ENCODE assay signal across 9 cellular contexts in the genomic region with DNA sequence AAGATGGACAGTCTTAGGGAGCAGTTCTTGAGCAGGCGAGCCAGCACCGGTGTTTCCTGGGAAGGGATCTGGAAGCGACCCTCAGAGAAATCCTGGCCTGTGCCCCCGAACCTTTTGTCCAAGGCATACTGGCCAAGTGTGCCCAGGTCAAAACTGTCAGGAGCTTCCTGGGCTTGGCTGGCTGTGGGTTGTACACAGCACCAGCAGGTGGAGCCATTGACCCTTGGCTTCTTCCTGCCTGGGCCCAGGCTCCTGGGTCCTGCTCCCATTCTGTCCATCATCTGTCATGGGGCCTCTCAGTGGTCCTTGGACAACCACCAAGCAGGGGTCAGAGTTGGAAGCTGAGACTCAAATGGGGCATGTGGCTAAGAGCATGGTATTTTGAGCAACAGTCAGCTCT. TPM values are rescaled to one million over a fixed set of nuclear protein-coding genes. Genes with fewer than 3 reads are reported as not detected.
DNase-seq lines count a peak whose midpoint lies in the region; ATAC-seq, FAIRE-seq and TF ChIP-seq lines count a peak whose summit lies in the region.
"Not testable (repeated sequence)": the region's sequence is repeated elsewhere in the genome, so short reads cannot be mapped to it uniquely, and the experiment has no call there.
"Had no signal": no experiment of that assay in that cellular context is flagged by ENCODE, and none has a peak within 500 bp of the region (broad histone marks: within the 10 kb centered on the region; RNA-seq: fewer than 3 reads in every experiment).

No MANE protein-coding gene starts in this region.

- 0 out of 2 replicates have a peak, but pooled peaks have one; percentile 22 for TF ChIP-seq RAD21 in GM12878 (IDR thresholded peaks at IDR 0.05; ENCODE audit: insufficient read depth, low read depth, low read length)

- peak; percentile 59 for FAIRE-seq in HTR-8/SVneo (lab: Jason Lieb, UNC)
- FAIRE-seq in GM12878 (lab: Jason Lieb, UNC): not testable (repeated sequence)

- not testable (repeated sequence) for H3K79me2 ChIP-seq in GM12878 (ENCODE audit: control insufficient read depth, insufficient read depth, low read length)

- not testable (repeated sequence) for H3K4me2 ChIP-seq in GM12878 (ENCODE audit: control insufficient read depth, insufficient read depth)

- in situ Hi-C loops in GM12878 (cut with MboI): not testable (repeated sequence)

- not testable (repeated sequence) for TF ChIP-seq POLR2A in GM12878 (IDR thresholded peaks at IDR 0.05; ENCODE audit: low read depth, low read length); testis (IDR thresholded peaks at IDR 0.05)

- SMC1A ChIA-PET in GM12878 (lab: Charles Lee; ENCODE audit: uncharacterized antibody, unreplicated experiment): not testable (repeated sequence)

- H3K27ac ChIP-seq in GM12878 (ENCODE audit: control insufficient read depth, insufficient read depth); lung (ENCODE audit: low read depth in 1 of 2, low read length in 1 of 2); testis: not testable (repeated sequence)

- not testable (repeated sequence) for H3K27me3 ChIP-seq in GM12878 (replicated peaks in 1 of 2; ENCODE audit: control insufficient read depth in 2 of 2, insufficient read depth in 2 of 2, low read length in 1 of 2); lung (ENCODE audit: control insufficient read depth, insufficient read depth); testis

- not testable (repeated sequence) for BruUV-seq in GM12878 (replicated peaks; lab: Mats Ljungman, UMichigan)

- DNase-seq in AG10803 (ENCODE audit: low read depth); HTR-8/SVneo (ENCODE audit: insufficient read length, low spot score); GM12878 (ENCODE audit: low read depth, low spot score); Right ventricle myocardium inferior (ENCODE audit: missing footprints); lung (ENCODE audit: low spot score): not testable (repeated sequence)
- peak; percentile 51 to 63 for DNase-seq in activated CD4-positive, alpha-beta T cell treated with anti-CD3 and anti-CD28 coated beads, Interleukin-2, amount 50 U/mL, for 48 hours
- DNase-seq in sciatic nerve (ENCODE audit: low spot score): peak; percentile 66
- peak; percentile 63 for DNase-seq in testis

- RAD21 ChIA-PET in GM12878 (lab: Charles Lee; ENCODE audit: unreplicated experiment): not testable (repeated sequence)

- peak; percentile 74 for ATAC-seq in GM12878
- peak; percentile 80 for ATAC-seq in Right ventricle myocardium inferior
- ATAC-seq in lung (ENCODE audit: insufficient read depth, low FRiP score): peak; percentile 66
- peak; percentile 75 for ATAC-seq in sciatic nerve

- not testable (repeated sequence) for H2AFZ ChIP-seq in GM12878 (ENCODE audit: control insufficient read depth, low read depth, low read length)

- not testable (repeated sequence) for H3K36me3 ChIP-seq in GM12878 (ENCODE audit: control insufficient read depth in 2 of 2, insufficient read depth in 2 of 2, low read length in 1 of 2); lung (ENCODE audit: control insufficient read depth in 2 of 2, insufficient read depth in 2 of 2, low read length in 2 of 2); testis (ENCODE audit: low read depth, missing control alignments)

- CTCF ChIA-PET in GM12878 (lab: Yijun Ruan, JAX): not testable (repeated sequence)

- no CpG with 5 or more reads among the region's 4 CpGs for WGBS in GM12878 (ENCODE audit: insufficient coverage, insufficient replicate concordance, low lambda C conversion rate, missing lambda C conversion rate)
- no CpG with 5 or more reads among the region's 4 CpGs for WGBS in lung, 2 donors
- 17% methylated on average over 1 of the region's 4 CpGs; no CpG with 5 or more reads in 1 of the 2 donors for WGBS in testis, 2 donors

- H3K9me3 ChIP-seq in GM12878 (replicated peaks; ENCODE audit: control insufficient read depth, insufficient read depth, low read length); lung (ENCODE audit: control insufficient read depth in 2 of 2, insufficient read depth in 1 of 2, low read length in 1 of 2); testis: not testable (repeated sequence)

- TF ChIP-seq CTCF in AG10803 (conservative IDR thresholded peaks at IDR 0.05; ENCODE audit: low read length) (peak; percentile 38), GM12878 (IDR thresholded peaks at IDR 0.05 in 2 of 3, conservative IDR thresholded peaks at IDR 0.05 in 1 of 3; ENCODE audit: control insufficient read depth in 2 of 3, extremely low read depth in 1 of 3, insufficient read depth in 1 of 3, low read depth in 3 of 3, low read length in 3 of 3) (peak in 1 of 3 experiments; percentile 25; a peak in 1 of 6 replicates)
- TF ChIP-seq CTCF in lung (IDR thresholded peaks at IDR 0.05; ENCODE audit: control extremely low read depth, extremely low read depth); testis (IDR thresholded peaks at IDR 0.05): not testable (repeated sequence)

- not testable (repeated sequence) for H3K4me3 ChIP-seq in AG10803 (ENCODE audit: low read length); GM12878; lung; testis

- POLR2A ChIA-PET in GM12878 (lab: Charles Lee): not testable (repeated sequence)

- not testable (repeated sequence) for H3K4me1 ChIP-seq in GM12878 (ENCODE audit: control insufficient read depth, insufficient read depth, low read length); lung (ENCODE audit: control insufficient read depth in 2 of 2, insufficient read depth in 2 of 2, low read length in 2 of 2); testis

- not testable (repeated sequence) for H3K9ac ChIP-seq in GM12878 (ENCODE audit: control insufficient read depth, insufficient read depth, low read length)

- TF ChIP-seq EP300 in GM12878 (IDR thresholded peaks at IDR 0.05; ENCODE audit: borderline replicate concordance in 1 of 2, control insufficient read depth in 1 of 2, low read depth in 2 of 2, low read length in 2 of 2): not testable (repeated sequence)

- intact Hi-C loops in GM12878 (cut with micrococcal nuclease; ENCODE audit: unreplicated experiment); Right ventricle myocardium inferior (cut with DNase I); sciatic nerve (cut with DNase I); testis (cut with DNase I; ENCODE audit: low total_unique reads): not testable (repeated sequence)

- H4K20me1 ChIP-seq in GM12878 (ENCODE audit: control insufficient read depth, insufficient read depth): not testable (repeated sequence)

RNA-seq across cellular contexts. Expression of a gene that starts 15.0 kb away (rescaled TPM):
- 194 and 200 TPM in 2 replicates for total RNA-seq in GM12878 (2013; cell fraction: nucleolus; rRNA removed)
- total RNA-seq in GM12878 (2014; rRNA removed): 18.7 and 21.2 TPM in 2 replicates
- 35.1 and 37.3 TPM in 2 replicates for total RNA-seq in GM12878 (2014; rRNA removed; fragmentation: Illumina TruSeq; extraction: Trizol)
- total RNA-seq in GM12878 (2021): 29.3 and 32.4 TPM in 2 replicates
- 12.7 TPM for polyA plus RNA-seq in GM12878 (2011; ENCODE audit: low read depth)
- polyA plus RNA-seq in GM12878 (2011; rRNA removed): 5.5 and 7.5 TPM in 2 replicates
- 4.3 and 5.9 TPM in 2 replicates for polyA plus RNA-seq in GM12878 (2011; cell fraction: cytosol; rRNA removed)
- polyA plus RNA-seq in GM12878 (2011; cell fraction: nucleus; rRNA removed): 18.7 and 26.5 TPM in 2 replicates
- 18.3 and 26.2 TPM in 2 replicates for polyA plus RNA-seq in GM12878 (2012)
- polyA plus RNA-seq in GM12878 (2014; fragmentation: Illumina TruSeq; extraction: Trizol): 5.6 and 24.6 TPM in 2 replicates
- polyA plus RNA-seq in GM12878 (2014; fragmentation: Nextera tagmentation; extraction: Ambion mirVana): 1 to 10 TPM; 1.5 to 1.9 TPM
- polyA plus RNA-seq in GM12878 (2014; rRNA removed): 52.0 and 63.2 TPM in 2 replicates
- polyA plus RNA-seq in GM12878 (2016; fragmentation: Nextera tagmentation; extraction: Ambion mirVana): 1 to 10 TPM; 2.8 TPM
- 8.1 and 14.8 TPM in 2 replicates for polyA minus RNA-seq in GM12878 (2011; rRNA and poly(A)+ RNA removed)
- polyA minus RNA-seq in GM12878 (2011; cell fraction: cytosol; rRNA and poly(A)+ RNA removed): 2.4 and 2.9 TPM in 2 replicates
- 14.4 and 35.1 TPM in 2 replicates for polyA minus RNA-seq in GM12878 (2011; cell fraction: nucleus; rRNA and poly(A)+ RNA removed)
- 1.2 TPM for total RNA-seq in Right ventricle myocardium inferior
- 1 to 10 TPM; 3.9 to 8.1 TPM for total RNA-seq in lung
- polyA plus RNA-seq in lung: 1 to 10 TPM; 4.3 to 6.1 TPM
- 5.2 TPM for total RNA-seq in sciatic nerve
- 1 to 10 TPM; 2.0 to 2.2 TPM for total RNA-seq in testis
- polyA plus RNA-seq in testis (ENCODE audit: insufficient read depth, low read depth, low replicate concordance): 9.5 TPM
- total RNA-seq: SK-MEL-5 had no signal
